Comparison of ENCODE assay signal across 1 cellular context in genomic region chr3:12964713-12965612, GRCh38.
TF ChIP-seq lines count a peak whose summit lies in the region.

No MANE protein-coding gene starts in this region.

TF ChIP-seq in HepG2, 621 proteins besides CTCF, POLR2A, EP300 and RAD21 (continued from another document and continues in another):
- TF ChIP-seq ZHX2 (IDR thresholded peaks at IDR 0.05; ENCODE audit: low read depth) (no peak), ZHX2 (CRISPR knock-in tag; IDR thresholded peaks at IDR 0.05; ENCODE audit: borderline replicate concordance) (no peak), BRCA1 (CRISPR knock-in tag; IDR thresholded peaks at IDR 0.05) (no peak; the same call in 1 of the 2 replicates), MEIS2 (CRISPR knock-in tag; IDR thresholded peaks at IDR 0.05) (peak; percentile 99), ARHGAP35 (CRISPR knock-in tag; IDR thresholded peaks at IDR 0.05; ENCODE audit: borderline replicate concordance) (no peak), CHD2 (IDR thresholded peaks at IDR 0.05; ENCODE audit: low read depth, low read length) (no peak), MBD4 (IDR thresholded peaks at IDR 0.05; ENCODE audit: borderline replicate concordance, low read length) (no peak), CEBPB (IDR thresholded peaks at IDR 0.05; ENCODE audit: borderline replicate concordance, low read depth, low read length) (peak; percentile 70; the same call in 1 of the 2 replicates), TCF12 (IDR thresholded peaks at IDR 0.05) (no peak), TCF12 (CRISPR knock-in tag; IDR thresholded peaks at IDR 0.05) (no peak; the same call in 1 of the 2 replicates), SETDB1 (CRISPR knock-in tag; IDR thresholded peaks at IDR 0.05; ENCODE audit: borderline replicate concordance) (no peak), ARID4A (CRISPR knock-in tag; IDR thresholded peaks at IDR 0.05; ENCODE audit: borderline replicate concordance) (peak; percentile 87; the same call in 1 of the 2 replicates), ETV6 (CRISPR knock-in tag; conservative IDR thresholded peaks at IDR 0.05) (peak; percentile 14; the same call in 1 of the 2 replicates), TBL1XR1 (IDR thresholded peaks at IDR 0.05; ENCODE audit: borderline replicate concordance, low read length, partially characterized antibody) (peak; percentile 82), ZBED4 (CRISPR knock-in tag; IDR thresholded peaks at IDR 0.05; ENCODE audit: borderline replicate concordance) (peak; percentile 64; the same call in 1 of the 2 replicates), IKZF1 (IDR thresholded peaks at IDR 0.05) (no peak), SOX6 (IDR thresholded peaks at IDR 0.05) (no peak), SOX6 (CRISPR knock-in tag; IDR thresholded peaks at IDR 0.05) (peak; percentile 78), SSRP1 (CRISPR knock-in tag; IDR thresholded peaks at IDR 0.05) (no peak), ZNF329 (CRISPR knock-in tag; IDR thresholded peaks at IDR 0.05; ENCODE audit: low read depth) (no peak), CHCHD3 (CRISPR knock-in tag; IDR thresholded peaks at IDR 0.05) (no peak), SMAD3 (CRISPR knock-in tag; IDR thresholded peaks at IDR 0.05) (peak; percentile 92), RORA (CRISPR knock-in tag; IDR thresholded peaks at IDR 0.05) (no peak), ZBTB34 (CRISPR knock-in tag; IDR thresholded peaks at IDR 0.05) (no peak), ZBTB26 (CRISPR knock-in tag; IDR thresholded peaks at IDR 0.05; ENCODE audit: borderline replicate concordance) (no peak), ZNF136 (CRISPR knock-in tag; IDR thresholded peaks at IDR 0.05; ENCODE audit: low read depth) (0 out of 2 replicates have a peak, but pooled peaks have one; percentile 31), THRA (CRISPR knock-in tag; IDR thresholded peaks at IDR 0.05; ENCODE audit: borderline replicate concordance) (peak; percentile 62; the same call in 1 of the 2 replicates), MXD4 (CRISPR knock-in tag; IDR thresholded peaks at IDR 0.05) (peak; percentile 32; the same call in 1 of the 2 replicates), ZSCAN12 (CRISPR knock-in tag; IDR thresholded peaks at IDR 0.05) (no peak), PCBP1 (IDR thresholded peaks at IDR 0.05; ENCODE audit: borderline replicate concordance, low read depth, low read length) (no peak), KAT2B (IDR thresholded peaks at IDR 0.05; ENCODE audit: borderline replicate concordance, low read depth, low read length) (no peak), HIC2 (CRISPR knock-in tag; IDR thresholded peaks at IDR 0.05; ENCODE audit: low read depth) (no peak), MXD3 (CRISPR knock-in tag; IDR thresholded peaks at IDR 0.05) (no peak), ZFY (CRISPR knock-in tag; IDR thresholded peaks at IDR 0.05) (peak; percentile 83), ZNF782 (CRISPR knock-in tag; IDR thresholded peaks at IDR 0.05; ENCODE audit: borderline replicate concordance) (no peak), ZNF550 (CRISPR knock-in tag; IDR thresholded peaks at IDR 0.05; ENCODE audit: borderline replicate concordance) (no peak), FOXK2 (IDR thresholded peaks at IDR 0.05) (peak; percentile 80), MATR3 (CRISPR knock-in tag; IDR thresholded peaks at IDR 0.05) (no peak), DNMT3B (CRISPR knock-in tag; conservative IDR thresholded peaks at IDR 0.05) (peak; percentile 87), ZNF616 (CRISPR knock-in tag; IDR thresholded peaks at IDR 0.05; ENCODE audit: low read depth) (no peak), NCOA1 (CRISPR knock-in tag; IDR thresholded peaks at IDR 0.05) (0 out of 2 replicates have a peak, but pooled peaks have one; percentile 8), GATA4 (IDR thresholded peaks at IDR 0.05; ENCODE audit: borderline replicate concordance, low read depth) (peak; percentile 39; the same call in 1 of the 2 replicates), MIER3 (CRISPR knock-in tag; IDR thresholded peaks at IDR 0.05; ENCODE audit: borderline replicate concordance) (peak; percentile 95)
